In genomic region chr1:111204923-111205723, GRCh38 we compare ENCODE assay signal across 9 cellular contexts. TPM values are rescaled to one million over a fixed set of nuclear protein-coding genes. Genes with fewer than 3 reads are reported as not detected.
DNase-seq lines count a peak whose midpoint lies in the region; ATAC-seq and TF ChIP-seq lines count a peak whose summit lies in the region.
"Had no signal": no experiment of that assay in that cellular context is flagged by ENCODE, and none has a peak within 500 bp of the region (broad histone marks: within the 10 kb centered on the region; RNA-seq: fewer than 3 reads in every experiment).

No MANE protein-coding gene starts in this region.

- peak overlapping the region; percentile 86 to 94 (median 91); a peak in 20 of 22 replicates for H3K9ac ChIP-seq in BLaER1 treated with 17β-estradiol and CSF1 and Interleukin-3, amounts not matched to agents 10 nM and 100 nM

- intact Hi-C loops in natural killer cell (cut with micrococcal nuclease): loop anchor here (1.0 to 10.0 kb wide), 4 partner anchors 10 to 550 kb away; partner anchors contain the start of genes CEPT1, DDX20 and DRAM2

- peak overlapping the region; percentile 94 to 99 (median 98); a peak in 21 of 22 replicates for H3K27ac ChIP-seq in BLaER1 treated with 17β-estradiol and CSF1 and Interleukin-3, amounts not matched to agents 10 nM and 100 nM

- H3K27me3 ChIP-seq in BLaER1 treated with 17β-estradiol and CSF1 and Interleukin-3, amounts not matched to agents 10 nM and 100 nM: no peaks in the 10 kb centered on the region

- no peak for TF ChIP-seq CTCF in natural killer cell (IDR thresholded peaks at IDR 0.05)
- TF ChIP-seq CTCF in GM10248 (IDR thresholded peaks at IDR 0.05; ENCODE audit: control extremely low read depth, extremely low read depth, low read depth, missing control alignments): no peak

- peak overlapping the region; percentile 90 to 97 (median 91) for H3K27ac Mint-ChIP-seq in IgD-negative memory B cell
- peak overlapping the region; percentile 91 for H3K27ac Mint-ChIP-seq in activated naive CD8-positive, alpha-beta T cell treated with anti-CD3 and anti-CD28 coated beads, Interleukin-2, amount 10 ng/mL, durations not matched to agents 7 days and 5 days
- H3K27ac Mint-ChIP-seq in natural killer cell: peak overlapping the region; percentile 78 to 95

- H3K4me2 ChIP-seq in BLaER1 treated with 17β-estradiol and CSF1 and Interleukin-3, amounts not matched to agents 10 nM and 100 nM: peak overlapping the region; percentile 80 to 99 (median 97)

- no peaks in the 10 kb centered on the region for H3K9me3 ChIP-seq in BLaER1 treated with 17β-estradiol and CSF1 and Interleukin-3, amounts not matched to agents 10 nM and 100 nM (replicated peaks in 1 of 11)

- H3K4me3 ChIP-seq in BLaER1 treated with 17β-estradiol and CSF1 and Interleukin-3, amounts not matched to agents 10 nM and 100 nM: peak overlapping the region; percentile 57 to 76 (median 65); a peak in 17 of 20 replicates

- H3K4me1 Mint-ChIP-seq in IgD-negative memory B cell (peaks cover 46 to 67% (median 54%) of the 10 kb centered on the region in 3 donors), natural killer cell (peaks cover 56 to 61% of the 10 kb centered on the region in 2 donors)
- H3K4me1 Mint-ChIP-seq in activated naive CD8-positive, alpha-beta T cell treated with anti-CD3 and anti-CD28 coated beads, Interleukin-2, amount 10 ng/mL, durations not matched to agents 7 days and 5 days: peaks cover 53% of the 10 kb centered on the region

- no peak for ATAC-seq in activated naive CD8-positive, alpha-beta T cell treated with anti-CD3 and anti-CD28 coated beads, Interleukin-2, amount 10 ng/mL, durations not matched to agents 7 days and 5 days (ENCODE audit: low read depth)
- ATAC-seq in natural killer cell: no peak

- H3K4me3 Mint-ChIP-seq in IgD-negative memory B cell: peak overlapping the region; percentile 85 to 95 (median 92)
- peak overlapping the region; percentile 98 for H3K4me3 Mint-ChIP-seq in activated naive CD8-positive, alpha-beta T cell treated with anti-CD3 and anti-CD28 coated beads, Interleukin-2, amount 10 ng/mL, durations not matched to agents 7 days and 5 days
- peak overlapping the region; percentile 75 for H3K4me3 Mint-ChIP-seq in natural killer cell

- H3K36me3 Mint-ChIP-seq in IgD-negative memory B cell: no peaks in the 10 kb centered on the region
- H3K36me3 Mint-ChIP-seq in activated naive CD8-positive, alpha-beta T cell treated with anti-CD3 and anti-CD28 coated beads, Interleukin-2, amount 10 ng/mL, durations not matched to agents 7 days and 5 days: peaks cover 10% of the 10 kb centered on the region
- no peaks in the 10 kb centered on the region for H3K36me3 Mint-ChIP-seq in natural killer cell

- peaks cover 68 to 87% (median 74%) of the 10 kb centered on the region in 10 experiments for H3K4me1 ChIP-seq in BLaER1 treated with 17β-estradiol and CSF1 and Interleukin-3, amounts not matched to agents 10 nM and 100 nM

- no peaks in the 10 kb centered on the region for H3K36me3 ChIP-seq in BLaER1 treated with 17β-estradiol and CSF1 and Interleukin-3, amounts not matched to agents 10 nM and 100 nM

- POLR2A ChIA-PET in activated naive CD8-positive, alpha-beta T cell treated with anti-CD3 and anti-CD28 coated beads, Interleukin-2, amount 10 ng/mL, durations not matched to agents 7 days and 5 days (lab: Charles Lee): interaction anchor here (15.0 kb wide), 1 partner anchor 13 kb away, joined by 948 read pairs; no protein-coding TSS in a partner anchor
- POLR2A ChIA-PET in GM10248 (lab: Yijun Ruan, JAX): no interaction called here

- no peaks in the 10 kb centered on the region for H4K20me1 ChIP-seq in BLaER1 treated with 17β-estradiol and CSF1 and Interleukin-3, amounts not matched to agents 10 nM and 100 nM

- H3K9me3 Mint-ChIP-seq in IgD-negative memory B cell (peaks cover 0 to 4% (median 0%) of the 10 kb centered on the region in 3 donors), natural killer cell (no peaks in the 10 kb centered on the region)
- no peaks in the 10 kb centered on the region for H3K9me3 Mint-ChIP-seq in activated naive CD8-positive, alpha-beta T cell treated with anti-CD3 and anti-CD28 coated beads, Interleukin-2, amount 10 ng/mL, durations not matched to agents 7 days and 5 days

- no peak for DNase-seq in activated naive CD8-positive, alpha-beta T cell treated with anti-CD3 and anti-CD28 coated beads, Interleukin-2, amount 10 ng/mL, durations not matched to agents 7 days and 5 days
- no peak for DNase-seq in natural killer cell
- DNase-seq in NCI-H1092 (lab: John Stamatoyannopoulos, UW): no peak
- DNase-seq in GM10248 (ENCODE audit: extremely low spot score): no peak
- DNase-seq in RPMI8226: no peak
- DNase-seq in epidermal melanocyte (ENCODE audit: insufficient read length, low spot score): no peak
- DNase-seq: NCI-H2227 treated with DMSO at 0.1 percent for 48 hours had no signal

- H3K27me3 Mint-ChIP-seq in IgD-negative memory B cell (peaks cover 1% of the 10 kb centered on the region), natural killer cell (ENCODE audit: low read depth in 2 of 2) (no peaks in the 10 kb centered on the region)
- no peaks in the 10 kb centered on the region for H3K27me3 Mint-ChIP-seq in activated naive CD8-positive, alpha-beta T cell treated with anti-CD3 and anti-CD28 coated beads, Interleukin-2, amount 10 ng/mL, durations not matched to agents 7 days and 5 days

- CTCF ChIA-PET in GM10248 (lab: Yijun Ruan, JAX): no interaction called here

RNA-seq across cellular contexts. Expression of gene DENND2D, which starts 4.7 kb away (rescaled TPM):
- polyA plus RNA-seq in IgD-negative memory B cell: 107 TPM
- 100 to 1,000 TPM; 293 to 299 TPM for total RNA-seq in activated naive CD8-positive, alpha-beta T cell treated with anti-CD3 and anti-CD28 coated beads, Interleukin-2, amount 10 ng/mL, durations not matched to agents 7 days and 5 days
- total RNA-seq in natural killer cell: 100 to 1,000 TPM; 203 to 297 (median 203) TPM

RNA-seq across cellular contexts. Expression of gene CHI3L2, which starts 22.4 kb away (rescaled TPM):
- polyA plus RNA-seq in IgD-negative memory B cell: 14.4 TPM
- 10 to 100 TPM; 30.5 to 33.9 TPM for total RNA-seq in activated naive CD8-positive, alpha-beta T cell treated with anti-CD3 and anti-CD28 coated beads, Interleukin-2, amount 10 ng/mL, durations not matched to agents 7 days and 5 days
- total RNA-seq in natural killer cell: 10 to 100 TPM; 13.5 to 21.1 (median 17.0) TPM
